Comparison of ENCODE assay signal across 23 cellular contexts in the genomic region with DNA sequence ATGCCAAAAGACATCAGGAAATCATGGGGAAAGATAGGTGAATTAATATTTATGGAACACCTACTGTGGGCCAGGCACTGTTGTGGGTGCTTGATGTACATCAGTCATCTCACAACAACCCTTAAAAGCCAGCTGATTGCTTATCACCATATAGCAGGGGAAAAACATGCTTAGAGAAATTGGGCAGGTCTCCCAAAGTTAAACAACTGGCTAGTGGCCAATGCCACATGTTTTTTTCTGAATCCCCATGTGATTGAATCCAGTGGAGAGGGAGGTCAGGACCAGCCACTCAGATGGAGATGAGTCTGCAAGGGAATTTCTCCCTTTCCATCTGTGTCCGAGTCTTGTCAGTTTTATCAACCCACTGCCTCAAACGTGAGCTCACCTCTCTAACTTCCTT. TPM values are rescaled to one million over a fixed set of nuclear protein-coding genes. Genes with fewer than 3 reads are reported as not detected.
"Had no signal": no experiment of that assay in that cellular context is flagged by ENCODE, and none has a peak within 500 bp of the region (broad histone marks: within the 10 kb centered on the region; RNA-seq: fewer than 3 reads in every experiment).

No MANE protein-coding gene starts in this region.

- H3K4me1 Mint-ChIP-seq: central memory CD8-positive, alpha-beta T cell had no signal

- DNase-seq: activated CD4-positive, alpha-beta T cell treated with anti-CD3 and anti-CD28 coated beads, Interleukin-2, amount 50 U/mL, for 4 hours; activated CD4-positive, CD25-positive, alpha-beta regulatory T cell treated with anti-CD3 and anti-CD28 coated beads, Interleukin-2, amount 50 U/mL, for 72 hours; activated effector memory CD4-positive, alpha-beta T cell treated with anti-CD3 and anti-CD28 coated beads, Interleukin-2, amount 50 U/mL, for 16 hours; activated naive CD4-positive, alpha-beta T cell treated with anti-CD3 and anti-CD28 coated beads, Interleukin-2, amount 50 U/mL, for 16 hours; activated T-cell treated with anti-CD3 and anti-CD28 coated beads, Interleukin-2, amount 50 U/mL, for 72 hours; aorta; brain microvascular endothelial cell; cortex of kidney; effector CD8-positive, alpha-beta T cell; mesendoderm; naive thymus-derived CD8-positive, alpha-beta T cell; psoas muscle; right cardiac atrium; small intestine; stimulated activated CD4-positive, alpha-beta T cell treated with anti-CD3 and anti-CD28 coated beads, Interleukin-15, amount 100 ng/mL, for 24 hours; stimulated activated CD4-positive, alpha-beta T cell treated with anti-CD3 and anti-CD28 coated beads, Interleukin-2, amount 100 ng/mL, for 48 hours; trophoblast cell had no signal

- H3K27ac ChIP-seq: brain microvascular endothelial cell, esophagus muscularis mucosa, psoas muscle, suprapubic skin, VCaP had no signal

- H3K9me3 Mint-ChIP-seq: central memory CD8-positive, alpha-beta T cell; stimulated activated naive CD8-positive, alpha-beta T cell treated with anti-CD3 and anti-CD28 coated beads, Interleukin-15, Interleukin-2, amounts not matched to agents 100 ng/mL and 50 ng/mL, for 24 hours had no signal

- ATAC-seq: activated T-cell treated with anti-CD3 and anti-CD28 coated beads, Interleukin-2, amount 50 U/mL, for 72 hours; naive thymus-derived CD8-positive, alpha-beta T cell; psoas muscle; right cardiac atrium had no signal

- H3K27ac Mint-ChIP-seq: activated T-cell treated with anti-CD3 and anti-CD28 coated beads, Interleukin-2, amount 50 U/mL, for 72 hours; naive thymus-derived CD8-positive, alpha-beta T cell; stimulated activated naive CD8-positive, alpha-beta T cell treated with anti-CD3 and anti-CD28 coated beads, Interleukin-15, Interleukin-2, amounts not matched to agents 100 ng/mL and 50 ng/mL, for 24 hours had no signal

- H3K9me3 ChIP-seq: esophagus muscularis mucosa, psoas muscle, suprapubic skin had no signal

- H3K4me3 ChIP-seq: esophagus muscularis mucosa, psoas muscle, suprapubic skin had no signal

- H3K4me1 ChIP-seq: esophagus muscularis mucosa, psoas muscle, suprapubic skin had no signal

- H3K36me3 ChIP-seq: brain microvascular endothelial cell, esophagus muscularis mucosa, suprapubic skin had no signal

- H3K4me3 Mint-ChIP-seq: activated T-cell treated with anti-CD3 and anti-CD28 coated beads, Interleukin-2, amount 50 U/mL, for 72 hours; central memory CD8-positive, alpha-beta T cell; naive thymus-derived CD8-positive, alpha-beta T cell; stimulated activated naive CD8-positive, alpha-beta T cell treated with anti-CD3 and anti-CD28 coated beads, Interleukin-15, Interleukin-2, amounts not matched to agents 100 ng/mL and 50 ng/mL, for 24 hours had no signal

- H3K27me3 ChIP-seq: brain microvascular endothelial cell had no signal

RNA-seq across cellular contexts. Expression of a gene that starts 55.3 kb away (rescaled TPM):
- total RNA-seq: osteocyte had no signal
